Comparison of ENCODE assay signal across 14 cellular contexts in genomic region chr17:73550561-73550960, GRCh38.
"Had no signal": no experiment of that assay in that cellular context is flagged by ENCODE, and none has a peak within 500 bp of the region (broad histone marks: within the 10 kb centered on the region; RNA-seq: fewer than 3 reads in every experiment).

No MANE protein-coding gene starts in this region.

- DNase-seq: activated CD4-positive, alpha-beta T cell treated with anti-CD3 and anti-CD28 coated beads, Interleukin-2, amount 10 ng/mL, durations not matched to agents 7 days and 5 days; activated CD4-positive, CD25-positive, alpha-beta regulatory T cell; activated CD8-positive, alpha-beta memory T cell treated with anti-CD3 and anti-CD28 coated beads for 24 hours; activated naive CD4-positive, alpha-beta T cell treated with anti-CD3 and anti-CD28 coated beads, Interleukin-2, amount 50 U/mL, for 16 hours; activated T-cell treated with anti-CD3 and anti-CD28 coated beads for 4 hours; adrenal gland; cerebellar nuclear complex; dermis blood vessel endothelial cell; glutamatergic neuron; retina; trophoblast cell had no signal

- H3K36me3 ChIP-seq: adrenal gland had no signal

- H3K27ac ChIP-seq: adrenal gland, skin epidermis had no signal

- H3K4me3 ChIP-seq: adrenal gland, skin epidermis had no signal

- H3K27me3 ChIP-seq: adrenal gland had no signal

- H3K9me3 ChIP-seq: adrenal gland had no signal

- ATAC-seq: left lobe of liver; stimulated activated effector memory CD8-positive, alpha-beta T cell treated with anti-CD3 and anti-CD28 coated beads, Interleukin-12 subunit alpha, Interleukin-12 subunit beta, amount 100 ng/mL, for 72 hours had no signal
